In the genomic region with DNA sequence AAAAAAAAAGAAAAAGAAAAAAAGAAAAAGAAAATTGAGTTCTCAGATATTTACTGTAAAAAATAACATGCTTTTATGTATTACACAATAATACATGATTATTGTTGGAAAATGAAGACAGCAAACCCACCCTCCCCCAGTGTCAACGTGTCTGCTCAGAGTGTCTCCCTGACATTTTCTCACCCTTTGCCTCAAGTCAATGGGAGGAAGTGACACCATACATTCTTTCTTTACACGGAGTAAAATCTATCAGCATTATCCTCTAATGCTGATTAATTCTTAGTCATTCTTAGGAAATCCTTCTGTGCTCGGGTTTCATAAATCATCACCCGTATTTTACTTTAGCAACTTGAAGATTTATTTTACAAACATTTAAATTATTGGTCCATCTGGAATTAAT, we compare ENCODE assay signal across 1 cellular context.
TF ChIP-seq lines count a peak whose summit lies in the region.

No MANE protein-coding gene starts in this region.

TF ChIP-seq in endothelial cell of umbilical vein, 7 proteins besides CTCF, POLR2A, EP300 and RAD21:
- TF ChIP-seq FOS (IDR thresholded peaks at IDR 0.05; ENCODE audit: borderline replicate concordance, insufficient read depth, low read length) = peak; percentile 97
- no peak for TF ChIP-seq MYC (IDR thresholded peaks at IDR 0.05; ENCODE audit: low read depth, low read length)
- peak; percentile 59 for TF ChIP-seq POLR2AphosphoS5 (IDR thresholded peaks at IDR 0.05; ENCODE audit: insufficient read depth, low read depth, low read length)
- TF ChIP-seq EZH2 (IDR thresholded peaks at IDR 0.05; ENCODE audit: borderline replicate concordance, low read depth, low read length, severe bottlenecking) = no peak
- TF ChIP-seq, protein P1, sequence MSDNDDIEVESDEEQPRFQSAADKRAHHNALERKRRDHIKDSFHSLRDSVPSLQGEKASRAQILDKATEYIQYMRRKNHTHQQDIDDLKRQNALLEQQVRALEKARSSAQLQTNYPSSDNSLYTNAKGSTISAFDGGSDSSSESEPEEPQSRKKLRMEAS (IDR thresholded peaks at IDR 0.05; ENCODE audit: insufficient read depth, insufficient read length) = no peak
- peak; percentile 97 for TF ChIP-seq JUN (IDR thresholded peaks at IDR 0.05; ENCODE audit: borderline replicate concordance, insufficient read depth, insufficient read length, low read depth)
- peak; percentile 75 for TF ChIP-seq GATA2 (IDR thresholded peaks at IDR 0.05; ENCODE audit: insufficient read depth, insufficient read length, low read depth, low read length)
